Comparison of ENCODE assay signal across 8 cellular contexts in the genomic region with DNA sequence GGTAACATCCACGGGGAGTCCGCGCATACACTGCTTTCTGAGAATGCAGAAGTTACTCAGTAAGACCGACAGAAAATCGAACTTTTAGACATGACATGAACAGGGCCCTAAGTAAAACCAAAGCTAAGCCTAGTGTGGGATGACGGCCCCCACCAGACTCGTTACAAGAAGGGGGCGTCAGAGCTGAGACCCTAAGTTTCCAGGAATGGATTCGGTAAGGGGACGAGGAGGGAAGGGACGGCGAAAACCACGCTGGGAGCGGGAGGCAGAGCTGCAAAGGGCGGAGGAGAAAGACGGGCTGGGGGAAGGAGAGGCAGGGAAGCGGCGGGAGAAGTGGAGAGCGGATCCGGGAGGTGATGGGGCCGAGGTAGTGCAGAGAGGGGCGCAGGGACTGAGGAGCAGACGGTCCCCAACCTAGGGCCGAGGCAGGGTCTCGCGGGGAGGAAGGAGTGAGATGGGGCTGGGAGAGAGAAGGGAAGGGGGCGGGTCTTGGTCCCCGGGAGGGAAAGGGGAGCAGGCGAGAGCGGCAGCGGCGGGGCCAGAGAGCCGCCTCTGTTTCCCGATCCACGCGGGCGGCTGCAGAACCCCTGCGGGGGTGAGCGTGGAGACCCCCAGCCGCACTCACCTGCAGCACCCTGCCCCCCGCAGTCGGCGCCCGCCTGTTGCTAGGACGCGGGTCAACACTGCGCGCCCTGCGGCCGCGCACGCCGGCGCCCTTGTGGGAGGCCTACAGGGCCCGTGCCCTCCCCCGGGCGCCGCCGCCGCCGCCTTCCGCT. TPM values are rescaled to one million over a fixed set of nuclear protein-coding genes. Genes with fewer than 3 reads are reported as not detected.
DNase-seq lines count a peak whose midpoint lies in the region; ATAC-seq, FAIRE-seq and TF ChIP-seq lines count a peak whose summit lies in the region.

No MANE protein-coding gene starts in this region.

- peaks cover 9% of the 10 kb centered on the region; the same call in 1 of the 2 replicates for H3K27me3 ChIP-seq in HUES48 (ENCODE audit: control insufficient read depth, insufficient read depth, low read length)
- H3K27me3 ChIP-seq in neural progenitor cell, result peaks cover 9% of the 10 kb centered on the region

- ATAC-seq in GM21528 (IDR thresholded peaks at IDR 0.05; ENCODE audit: low FRiP score, unreplicated experiment) (no peak), HG02938 (IDR thresholded peaks at IDR 0.05; ENCODE audit: unreplicated experiment) (no peak)

- peaks cover 67% of the 10 kb centered on the region for H3K27me3 Mint-ChIP-seq in activated T-cell treated with anti-CD3 and anti-CD28 coated beads, Interleukin-2, amount 50 U/mL, for 24 hours
- H3K27me3 Mint-ChIP-seq in neural progenitor cell (ENCODE audit: insufficient read depth, low read depth), result no peaks in the 10 kb centered on the region

- H3K9me3 Mint-ChIP-seq in activated T-cell treated with anti-CD3 and anti-CD28 coated beads, Interleukin-2, amount 50 U/mL, for 24 hours, result no peaks in the 10 kb centered on the region
- no peaks in the 10 kb centered on the region for H3K9me3 Mint-ChIP-seq in neural progenitor cell

- peak overlapping the region; percentile 75 for H3K4me3 Mint-ChIP-seq in activated T-cell treated with anti-CD3 and anti-CD28 coated beads, Interleukin-2, amount 50 U/mL, for 24 hours
- peak overlapping the region; percentile 92 for H3K4me3 Mint-ChIP-seq in neural progenitor cell

- no peak for FAIRE-seq in frontal cortex (lab: Jason Lieb, UNC)

- H3K36me3 ChIP-seq in HUES48 (ENCODE audit: control insufficient read depth, insufficient read depth, low read length) (no peaks in the 10 kb centered on the region), neural progenitor cell (no peaks in the 10 kb centered on the region)

- no peaks in the 10 kb centered on the region for H3K9me3 ChIP-seq in HUES48 (ENCODE audit: control insufficient read depth, insufficient read depth, low read length)
- no peaks in the 10 kb centered on the region for H3K9me3 ChIP-seq in neural progenitor cell (ENCODE audit: low read depth)

- H3K27ac ChIP-seq in HUES48 (ENCODE audit: low read depth, low read length), result peak overlapping the region; percentile 45
- no peak overlapping the region for H3K27ac ChIP-seq in neural progenitor cell

- H3K9ac ChIP-seq in HUES48 (ENCODE audit: low read depth, low read length) (peak overlapping the region; percentile 72), neural progenitor cell (no peak overlapping the region)

- peaks cover 12% of the 10 kb centered on the region for H3K4me1 Mint-ChIP-seq in activated T-cell treated with anti-CD3 and anti-CD28 coated beads, Interleukin-2, amount 50 U/mL, for 24 hours (ENCODE audit: low read depth)
- H3K4me1 Mint-ChIP-seq in neural progenitor cell, result peaks cover 32% of the 10 kb centered on the region

- no peaks in the 10 kb centered on the region for H4K20me1 ChIP-seq in neural progenitor cell (ENCODE audit: low read depth)

- H3K36me3 Mint-ChIP-seq in activated T-cell treated with anti-CD3 and anti-CD28 coated beads, Interleukin-2, amount 50 U/mL, for 24 hours (ENCODE audit: low read depth), result no peaks in the 10 kb centered on the region
- H3K36me3 Mint-ChIP-seq in neural progenitor cell, result no peaks in the 10 kb centered on the region

- TF ChIP-seq CTCF in neural progenitor cell (IDR thresholded peaks at IDR 0.05), result no peak

- peak overlapping the region; percentile 96 for H2AFZ ChIP-seq in neural progenitor cell (replicated peaks)

- H3K4me1 ChIP-seq in HUES48 (ENCODE audit: control insufficient read depth, insufficient read depth, low read length) (peaks cover 18% of the 10 kb centered on the region), neural progenitor cell (peaks cover 30% of the 10 kb centered on the region)

- H3K4me3 ChIP-seq in HUES48 (ENCODE audit: low read depth, low read length) (peak overlapping the region; percentile 85), neural progenitor cell (peak overlapping the region; percentile 77)

- peaks cover 6% of the 10 kb centered on the region for H3K79me2 ChIP-seq in neural progenitor cell (ENCODE audit: low read depth)

- no peak overlapping the region for H3K27ac Mint-ChIP-seq in activated T-cell treated with anti-CD3 and anti-CD28 coated beads, Interleukin-2, amount 50 U/mL, for 24 hours
- peak overlapping the region; percentile 70 for H3K27ac Mint-ChIP-seq in neural progenitor cell

- H3F3A ChIP-seq in neural progenitor cell (ENCODE audit: low read depth), result no peaks in the 10 kb centered on the region

- DNase-seq in CD1c-positive myeloid dendritic cell (ENCODE audit: extremely low spot score) (peak; percentile 13), frontal cortex (ENCODE audit: low spot score in 2 of 2) (peak; percentile 5 to 13), neural progenitor cell (ENCODE audit: low spot score) (peak; percentile 73), middle frontal gyrus (ENCODE audit: extremely low spot score, low spot score) (no peak)
- peak; percentile 59 for DNase-seq in activated T-cell treated with anti-CD3 and anti-CD28 coated beads, Interleukin-2, amount 50 U/mL, for 24 hours

- H3K4me2 ChIP-seq in neural progenitor cell, result peak overlapping the region; percentile 90

RNA-seq across cellular contexts. Expression of gene ODAD2, which starts 0.5 kb away (rescaled TPM):
- total RNA-seq in frontal cortex, result 0.82 TPM
- 6.5 and 9.7 TPM in 2 replicates for total RNA-seq in neural progenitor cell (ENCODE audit: low replicate concordance)
